8 cellular contexts compared by ENCODE assay signal in the genomic region with DNA sequence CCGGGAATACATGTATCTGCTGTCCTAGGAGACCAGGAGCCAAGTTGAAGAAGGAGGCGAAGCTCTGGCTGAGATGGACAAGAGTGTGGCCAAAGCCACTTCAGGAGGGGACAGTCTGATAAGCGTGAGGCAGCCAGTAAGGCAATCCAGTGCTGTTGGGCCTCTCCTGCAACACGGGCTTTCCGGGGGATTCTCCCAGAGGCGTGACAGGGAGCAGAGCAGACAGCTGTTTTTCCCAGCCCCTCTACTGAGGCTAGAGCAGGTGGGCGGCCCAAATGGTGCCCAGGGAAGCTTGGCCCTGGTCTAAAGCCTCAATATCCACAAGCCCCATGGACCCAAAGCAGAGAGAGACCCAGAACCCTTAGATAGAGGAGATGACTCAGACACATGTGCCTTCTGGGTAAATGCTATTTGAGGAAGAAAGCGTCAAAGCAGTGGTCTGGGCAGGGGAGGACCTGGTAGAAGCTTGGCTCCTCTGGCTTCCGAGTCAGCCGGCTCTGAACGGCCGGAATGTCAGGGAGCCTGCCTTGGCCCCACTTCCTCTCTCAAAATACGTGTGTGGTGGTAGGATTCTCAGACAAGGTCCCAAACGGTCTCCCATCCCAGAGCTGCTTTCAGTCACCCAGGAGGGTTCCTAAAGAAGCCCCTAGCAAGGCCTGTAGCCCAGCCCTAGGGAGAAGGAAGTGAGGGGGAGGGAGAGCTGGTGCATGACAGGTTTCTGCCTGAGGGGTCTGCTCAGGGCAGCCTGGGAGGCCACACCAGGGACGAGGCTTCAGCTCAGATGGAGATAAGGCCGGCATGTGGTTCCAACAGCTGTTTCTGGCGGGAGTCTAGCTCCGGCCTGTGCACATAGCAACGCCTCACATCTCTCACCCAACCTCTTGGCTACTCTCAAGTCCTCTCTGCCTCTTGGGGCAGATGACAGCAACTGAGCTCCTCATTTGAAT. TPM values are rescaled to one million over a fixed set of nuclear protein-coding genes. Genes with fewer than 3 reads are reported as not detected.
DNase-seq lines count a peak whose midpoint lies in the region; ATAC-seq and TF ChIP-seq lines count a peak whose summit lies in the region.

No MANE protein-coding gene starts in this region.

- H3K9me2 ChIP-seq in OCI-LY1 (ENCODE audit: low read depth, low read length): no peaks in the 10 kb centered on the region

- H3K27me3 ChIP-seq in OCI-LY1 (ENCODE audit: insufficient read depth, low read length): no peaks in the 10 kb centered on the region
- H3K27me3 ChIP-seq in heart left ventricle: no peaks in the 10 kb centered on the region
- H3K27me3 ChIP-seq in vagina: no peaks in the 10 kb centered on the region

- H3K9me3 Mint-ChIP-seq in immature natural killer cell: no peaks in the 10 kb centered on the region

- H3K27ac ChIP-seq in OCI-LY1 (ENCODE audit: low read depth, low read length, poor library complexity, severe bottlenecking) (peak overlapping the region; percentile 80), heart left ventricle (peak overlapping the region; percentile 77 to 99 (median 90)), vagina (peak overlapping the region; percentile 49)

- no peaks in the 10 kb centered on the region for H4K20me1 ChIP-seq in OCI-LY1 (ENCODE audit: insufficient read depth, low read length)

- peak in 3 of 5 donors; percentile 53 to 67 (median 54) for DNase-seq in heart left ventricle
- no peak for DNase-seq in vagina (ENCODE audit: extremely low spot score in 2 of 2)
- DNase-seq in immature natural killer cell: no peak
- DNase-seq in NOMO-1 treated with dmso at 0.1 percent for 144 hours (lab: John Stamatoyannopoulos, UW; ENCODE audit: unreplicated experiment): no peak
- DNase-seq in foreskin fibroblast: no peak

- intact Hi-C loops in heart left ventricle (cut with DNase I): loop anchor here in 2 of 10 donors (2.0 kb wide), 2 partner anchors 15 to 29 kb away; a partner anchor contains a TSS
- intact Hi-C loops in vagina (cut with DNase I): no loop called here

- peak overlapping the region in 3 of 6 donors; percentile 45 to 78 (median 49) for H3K27ac Mint-ChIP-seq in immature natural killer cell

- H3K36me3 ChIP-seq in OCI-LY1 (ENCODE audit: insufficient read depth, low read length): peaks cover 82% of the 10 kb centered on the region
- peaks cover 0 to 39% (median 11%) of the 10 kb centered on the region in 9 donors for H3K36me3 ChIP-seq in heart left ventricle
- peaks cover 0 to 4% of the 10 kb centered on the region in 2 donors for H3K36me3 ChIP-seq in vagina

- H3K4me2 ChIP-seq in OCI-LY1 (ENCODE audit: low read length): peak overlapping the region; percentile 41; the same call in 1 of the 2 replicates

- H3F3A ChIP-seq in OCI-LY1 (ENCODE audit: insufficient read depth, low read length): no peaks in the 10 kb centered on the region

- ATAC-seq in GM18508 (IDR thresholded peaks at IDR 0.05; ENCODE audit: insufficient read depth, unreplicated experiment) (peak; percentile 45), GM21786 (IDR thresholded peaks at IDR 0.05; ENCODE audit: unreplicated experiment) (peak; percentile 76), heart left ventricle (peak; percentile 3 to 27 (median 20))

- H3K4me1 ChIP-seq in OCI-LY1 (ENCODE audit: insufficient read depth, low read length, severe bottlenecking) (peaks cover 38% of the 10 kb centered on the region), heart left ventricle (peaks cover 24 to 93% (median 80%) of the 10 kb centered on the region in 12 donors), vagina (peaks cover 38% of the 10 kb centered on the region)

- TF ChIP-seq CTCF in OCI-LY1 (IDR thresholded peaks at IDR 0.05; ENCODE audit: low read length) (no peak), heart left ventricle (IDR thresholded peaks at IDR 0.05) (no peak), vagina (IDR thresholded peaks at IDR 0.05) (no peak), foreskin fibroblast (IDR thresholded peaks at IDR 0.05; ENCODE audit: low read depth, low read length) (no peak)

- H3K79me2 ChIP-seq in OCI-LY1 (ENCODE audit: insufficient read depth, low read length): no peaks in the 10 kb centered on the region

- 12 to 18% (median 15%) methylated on average over 19 of the region's 19 CpGs for WGBS in heart left ventricle, 4 donors

- TF ChIP-seq POLR2A in heart left ventricle (IDR thresholded peaks at IDR 0.05): no peak
- no peak for TF ChIP-seq POLR2A in vagina (IDR thresholded peaks at IDR 0.05)

- H3K27me3 Mint-ChIP-seq in immature natural killer cell (ENCODE audit: low read depth in 3 of 3): peaks cover 0 to 4% (median 0%) of the 10 kb centered on the region in 3 donors

- H3K9ac ChIP-seq in OCI-LY1 (ENCODE audit: low read length): no peak overlapping the region; the same call in 1 of the 2 replicates

- H3K4me1 Mint-ChIP-seq in immature natural killer cell: peaks cover 18 to 56% of the 10 kb centered on the region in 2 donors

- no peak overlapping the region for H2AFZ ChIP-seq in OCI-LY1 (ENCODE audit: low read length)

- peak overlapping the region in 1 of 5 donors; percentile 46 for H3K4me3 Mint-ChIP-seq in immature natural killer cell

- H3K4me3 ChIP-seq in OCI-LY1 (ENCODE audit: low read depth, low read length, poor library complexity, severe bottlenecking) (no peak overlapping the region), heart left ventricle (peak overlapping the region in 9 of 12 donors; percentile 28 to 48 (median 36)), vagina (no peak overlapping the region), foreskin fibroblast (ENCODE audit: low read depth in 1 of 2, low read length in 2 of 2) (no peak overlapping the region)

- H3K9me3 ChIP-seq in OCI-LY1 (ENCODE audit: low read length) (no peaks in the 10 kb centered on the region), heart left ventricle (no peaks in the 10 kb centered on the region), vagina (no peaks in the 10 kb centered on the region)

- peaks cover 3 to 30% (median 14%) of the 10 kb centered on the region in 3 donors for H3K36me3 Mint-ChIP-seq in immature natural killer cell

RNA-seq across cellular contexts. Expression of a gene that starts 28.9 kb away (rescaled TPM):
- 10 to 100 TPM; 12.9 to 42.5 (median 19.8) TPM for total RNA-seq in heart left ventricle
- polyA plus RNA-seq in heart left ventricle: 10 to 100 TPM in 1 of 2 donors, 1 to 10 TPM in 1; 9.2 to 11.9 TPM
- 52.1 TPM for total RNA-seq in vagina
- polyA plus RNA-seq in immature natural killer cell: 1 to 10 TPM in 2 of 3 donors, not detected in 1; 1.4 to 2.3 TPM

RNA-seq across cellular contexts. Expression of a gene that starts 50.5 kb away (rescaled TPM):
- total RNA-seq in heart left ventricle (10 to 100 TPM in 8 of 9 donors, 1 to 10 TPM in 1; 8.9 to 48.7 (median 33.0) TPM), vagina (90.1 TPM)
- polyA plus RNA-seq in heart left ventricle (10 to 100 TPM in 1 of 2 donors, 1 to 10 TPM in 1; 5.7 to 15.0 TPM), immature natural killer cell (10 to 100 TPM in 1 of 3 donors, 1 to 10 TPM in 2; 4.6 to 22.6 (median 8.3) TPM)

RNA-seq across cellular contexts. Expression of a gene that starts 54.1 kb away (rescaled TPM):
- total RNA-seq in heart left ventricle (10 to 100 TPM; 15.8 to 29.8 (median 25.9) TPM), vagina (42.0 TPM)
- polyA plus RNA-seq in heart left ventricle (10 to 100 TPM in 1 of 2 donors, 1 to 10 TPM in 1; 8.1 to 27.9 TPM), immature natural killer cell (10 to 100 TPM; 13.5 to 23.0 (median 17.3) TPM)

Comparison
In these comparisons a context has a peak if more than half of its experiments do, and no peak if none do; other contexts are left out.
1. ATAC-seq: peak in every context shown above with its lines; median percentile 76 in GM21786; 45 in GM18508; 20 in heart left ventricle.
2. H3K4me3 ChIP-seq: peak in heart left ventricle (9 of 12); none in OCI-LY1 (single experiment), vagina (0 of 2) and foreskin fibroblast (0 of 2).
3. DNase-seq: peak in heart left ventricle (3 of 5); none in vagina (0 of 2), immature natural killer cell (0 of 3), NOMO-1 treated with dmso at 0.1 percent for 144 hours (single experiment) and foreskin fibroblast (0 of 2).
4. Peak in every context shown above with its lines, with median percentiles within 50 percentile points of each other: H3K27ac ChIP-seq.